8 cellular contexts compared by ENCODE assay signal in the genomic region with DNA sequence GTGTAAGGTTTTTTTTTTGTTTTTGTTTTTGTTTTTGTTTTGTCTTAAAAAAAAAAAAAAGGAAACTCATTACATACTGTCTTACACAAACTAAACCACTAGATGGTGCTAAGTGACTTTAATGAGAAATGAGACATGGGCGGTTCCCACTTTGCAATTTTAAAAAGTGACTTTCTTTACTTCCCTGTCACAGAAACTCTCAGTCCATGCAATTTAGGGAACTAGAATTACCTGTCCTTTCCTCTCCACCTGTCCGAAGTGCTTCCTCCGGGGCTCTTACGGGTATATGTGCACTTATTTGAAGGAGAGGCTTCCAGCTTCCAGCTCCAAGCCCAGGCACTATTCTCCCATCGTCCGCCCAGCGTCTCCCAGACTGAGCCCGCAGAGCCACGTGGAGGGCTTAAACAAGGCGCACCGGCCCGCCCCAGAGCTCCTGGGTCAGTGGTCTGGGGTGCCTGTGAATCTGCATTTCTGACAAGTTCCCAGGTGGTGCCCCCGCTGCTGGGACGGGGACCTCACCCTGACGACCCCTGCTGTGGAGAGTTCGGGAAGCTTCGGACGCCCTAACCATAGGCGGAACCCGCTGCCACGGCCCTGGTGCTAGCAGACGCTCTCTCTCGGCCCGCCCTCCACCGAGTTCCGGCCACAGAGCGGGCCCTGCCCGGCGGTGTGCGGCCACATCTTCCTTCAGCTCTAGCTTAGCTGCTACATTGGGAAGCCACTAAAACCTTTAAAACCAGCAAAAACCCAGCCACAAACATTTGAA. TPM values are rescaled to one million over a fixed set of nuclear protein-coding genes. Genes with fewer than 3 reads are reported as not detected.
DNase-seq lines count a peak whose midpoint lies in the region; ATAC-seq and TF ChIP-seq lines count a peak whose summit lies in the region.

No MANE protein-coding gene starts in this region.

- H3K36me3 ChIP-seq in GM06990 (ENCODE audit: control insufficient read depth, insufficient read depth, low read length) (no peaks in the 10 kb centered on the region), SK-N-SH (replicated peaks in 1 of 2; ENCODE audit: control insufficient read depth in 1 of 2, insufficient read depth in 2 of 2, low read length in 1 of 2) (no peaks in the 10 kb centered on the region)

- H3K79me1 ChIP-seq in H9 (ENCODE audit: insufficient read depth, low read depth, low read length, poor library complexity, severe bottlenecking) = no peaks in the 10 kb centered on the region

- no peak overlapping the region for H4K8ac ChIP-seq in H9 (replicated peaks; ENCODE audit: insufficient read length, low read depth, low read length)

- peaks cover 5% of the 10 kb centered on the region for H3K23me2 ChIP-seq in H9 (ENCODE audit: insufficient read length, low read depth, low read length, poor library complexity, severe bottlenecking)

- no peaks in the 10 kb centered on the region for H3F3A ChIP-seq in SK-N-SH (replicated peaks; ENCODE audit: insufficient read depth)

- H4K5ac ChIP-seq in H9 (ENCODE audit: insufficient read length, low read depth, low read length) = no peak overlapping the region

- peak; percentile 83 for TF ChIP-seq RAD21 in SK-N-SH (IDR thresholded peaks at IDR 0.05; ENCODE audit: low read length)

- H4K20me1 ChIP-seq in H9 (ENCODE audit: control insufficient read depth, insufficient read depth, insufficient read length) (no peaks in the 10 kb centered on the region), SK-N-SH (ENCODE audit: insufficient read depth) (no peaks in the 10 kb centered on the region)

- no peak overlapping the region for H3K9ac ChIP-seq in H9 (ENCODE audit: extremely low read depth, insufficient read length, low read length)
- H3K9ac ChIP-seq in SK-N-SH = no peak overlapping the region

- peak overlapping the region; percentile 41; the same call in 1 of the 2 replicates for H3K14ac ChIP-seq in H9 (ENCODE audit: insufficient read depth, low read length)

- no peak overlapping the region for H2BK120ac ChIP-seq in H9 (ENCODE audit: low read depth, low read length, poor library complexity, severe bottlenecking)

- H3K79me2 ChIP-seq in H9 (ENCODE audit: insufficient read depth, low read length) (no peaks in the 10 kb centered on the region), SK-N-SH (ENCODE audit: insufficient read depth) (no peaks in the 10 kb centered on the region)

- peak overlapping the region in 1 of 3 experiments; percentile 85; a peak in 2 of 7 replicates for H3K27ac Mint-ChIP-seq in H9

- no peaks in the 10 kb centered on the region for H3K27me3 ChIP-seq in GM06990 (replicated peaks; ENCODE audit: control insufficient read depth, insufficient read depth, low read length)
- no peaks in the 10 kb centered on the region; the same call in 1 of the 2 replicates for H3K27me3 ChIP-seq in H9 (ENCODE audit: insufficient read depth, low read length)
- H3K27me3 ChIP-seq in SK-N-SH (ENCODE audit: insufficient read depth) = no peaks in the 10 kb centered on the region

- no peak overlapping the region for H3K18ac ChIP-seq in H9 (ENCODE audit: insufficient read length, low read depth, low read length)

- no peak overlapping the region for H2BK20ac ChIP-seq in H9 (ENCODE audit: low read depth, low read length, poor library complexity, severe bottlenecking)

- H3K4me3 Mint-ChIP-seq in H9 = peak overlapping the region; percentile 59 to 72

- H3K9me3 ChIP-seq in H9 (ENCODE audit: control insufficient read depth, low read depth, low read length) = no peaks in the 10 kb centered on the region
- H3K9me3 ChIP-seq in SK-N-SH = no peaks in the 10 kb centered on the region

- no peaks in the 10 kb centered on the region for H3K9me3 Mint-ChIP-seq in H9

- no peaks in the 10 kb centered on the region for H3K9me2 ChIP-seq in SK-N-SH

- in situ Hi-C loops in astrocyte of the cerebellum (cut with HindIII; ENCODE audit: low sequenced_read_pairs) = loop anchor here (5.0 kb wide), 1 partner anchor 777 kb away; no protein-coding TSS in a partner anchor

- no peaks in the 10 kb centered on the region; a peak in 1 of 7 replicates for H3K36me3 Mint-ChIP-seq in H9 (ENCODE audit: insufficient read depth in 1 of 3, low read depth in 3 of 3)

- no CpG with 5 or more reads among the region's 30 CpGs for WGBS in H9 (ENCODE audit: extremely low coverage, insufficient read length, low lambda C conversion rate)
- WGBS in SK-N-SH (ENCODE audit: low lambda C conversion rate) = 32% methylated on average over 14 of the region's 30 CpGs

- ATAC-seq in HG02970 (IDR thresholded peaks at IDR 0.05; ENCODE audit: low FRiP score, unreplicated experiment) = no peak

- H3K4me3 ChIP-seq in GM06990 (replicated peaks; ENCODE audit: low read depth, low read length) = peak overlapping the region; percentile 62
- peak overlapping the region; percentile 38 for H3K4me3 ChIP-seq in LNCaP clone FGC (ENCODE audit: low read depth, low read length)
- peak overlapping the region; percentile 35 to 52 for H3K4me3 ChIP-seq in SK-N-SH (ENCODE audit: low read depth in 2 of 2, low read length in 1 of 2)
- H3K4me3 ChIP-seq in astrocyte of the cerebellum (ENCODE audit: low read depth, low read length) = peak overlapping the region; percentile 45
- peak overlapping the region; percentile 50 for H3K4me3 ChIP-seq in retinal pigment epithelial cell (ENCODE audit: low read length)

- H3K4me1 Mint-ChIP-seq in H9 = peaks cover 17 to 23% of the 10 kb centered on the region in 2 experiments

- H3K23ac ChIP-seq in H9 (ENCODE audit: insufficient read length, low read depth, low read length) = no peak overlapping the region

- H2BK5ac ChIP-seq in H9 (ENCODE audit: insufficient read length, low read length) = no peak overlapping the region

- no peak overlapping the region for H2AK5ac ChIP-seq in H9 (ENCODE audit: insufficient read length, low read length)

- no peak overlapping the region for H3K56ac ChIP-seq in H9 (ENCODE audit: insufficient read length, low read depth, low read length)

- DNase-seq in GM06990 (ENCODE audit: extremely low read depth, insufficient read length) (peak; percentile 72), H9 (peak; percentile 77), LNCaP clone FGC (ENCODE audit: low read depth) (peak; percentile 23), SK-N-SH (peak; percentile 59), astrocyte of the cerebellum (ENCODE audit: low read depth) (peak; percentile 16), hepatic stellate cell (ENCODE audit: low spot score) (peak; percentile 65), retinal pigment epithelial cell (ENCODE audit: low read depth) (no peak)

- no peak overlapping the region for H3T11ph ChIP-seq in H9 (ENCODE audit: low read length)

- H3K4me2 ChIP-seq in H9 (ENCODE audit: insufficient read depth, insufficient read length, low read length) (peak overlapping the region; percentile 57), SK-N-SH (peak overlapping the region; percentile 49)

- H2BK15ac ChIP-seq in H9 (ENCODE audit: low read depth, low read length) = no peak overlapping the region

- H3K27ac ChIP-seq in H9 (ENCODE audit: insufficient read length, low read depth, low read length) = no peak overlapping the region
- H3K27ac ChIP-seq in SK-N-SH (ENCODE audit: low read depth in 2 of 2, low read length in 1 of 2) = no peak overlapping the region

- CTCF ChIA-PET in SK-N-SH (lab: Yijun Ruan, JAX) = interaction anchor here (0.5 to 3.9 kb wide), 48 partner anchors 9 to 1470 kb away, joined by 3 to 36 read pairs (median 4); a partner anchor contains a TSS

- no peak for TF ChIP-seq EP300 in SK-N-SH (IDR thresholded peaks at IDR 0.05; ENCODE audit: borderline replicate concordance in 1 of 2, low read depth in 1 of 2, low read length in 1 of 2)

- TF ChIP-seq CTCF in GM06990 (IDR thresholded peaks at IDR 0.05; ENCODE audit: insufficient read depth, low read length, poor library complexity, severe bottlenecking) (peak; percentile 44), H9 (conservative IDR thresholded peaks at IDR 0.05) (peak; percentile 82), LNCaP clone FGC (IDR thresholded peaks at IDR 0.05; ENCODE audit: control insufficient read depth, extremely low read depth, insufficient read depth) (peak; percentile 54), SK-N-SH (IDR thresholded peaks at IDR 0.05) (peak; percentile 71), astrocyte of the cerebellum (IDR thresholded peaks at IDR 0.05; ENCODE audit: low read depth, low read length, missing control alignments) (peak; percentile 39), retinal pigment epithelial cell (conservative IDR thresholded peaks at IDR 0.05; ENCODE audit: low read depth, low read length) (peak; percentile 54)

- POLR2A ChIA-PET in SK-N-SH (lab: Yijun Ruan, JAX) = interaction anchor here (1.0 kb wide), 1 partner anchor 66 kb away, joined by 3 read pairs; no protein-coding TSS in a partner anchor

- H3K4me1 ChIP-seq in H9 (ENCODE audit: insufficient read depth, low read length) (no peaks in the 10 kb centered on the region), SK-N-SH (ENCODE audit: control insufficient read depth in 1 of 2, insufficient read depth in 2 of 2, low read depth in 1 of 2, low read length in 1 of 2) (peaks cover 0 to 9% of the 10 kb centered on the region in 2 experiments; a peak in 1 of 4 replicates)

- peaks cover 9% of the 10 kb centered on the region for H3K27me3 Mint-ChIP-seq in H9 (ENCODE audit: low read depth)

- no peak overlapping the region for H4K91ac ChIP-seq in H9 (ENCODE audit: insufficient read length, low read depth, low read length)

- no peak overlapping the region for H3K4ac ChIP-seq in H9 (ENCODE audit: low read depth, low read length)

- H2AFZ ChIP-seq in H9 (ENCODE audit: low read length) = peak overlapping the region; percentile 93
- H2AFZ ChIP-seq in SK-N-SH (ENCODE audit: low read depth) = peak overlapping the region; percentile 70; the same call in 1 of the 2 replicates

- no peak overlapping the region for H2BK12ac ChIP-seq in H9 (ENCODE audit: insufficient read length, low read depth, low read length)

TF ChIP-seq in SK-N-SH, 30 proteins besides CTCF, POLR2A, EP300 and RAD21 (continues in another document):
- peak; percentile 59 for TF ChIP-seq SMC3 (IDR thresholded peaks at IDR 0.05; ENCODE audit: low read depth, low read length)

RNA-seq across cellular contexts. Expression of a gene that starts 26.1 kb away (rescaled TPM):
- total RNA-seq in H9 (2021) = 8.6 and 9.4 TPM in 2 replicates
- polyA plus RNA-seq in SK-N-SH (2012; rRNA removed) = 6.7 and 7.1 TPM in 2 replicates
- 8.9 and 9.2 TPM in 2 replicates for polyA plus RNA-seq in SK-N-SH (2012; cell fraction: cytosol; rRNA removed)
- 5.6 and 5.9 TPM in 2 replicates for polyA plus RNA-seq in SK-N-SH (2012; cell fraction: nucleus; rRNA removed)
